ENCODE assay signal across 15 cellular contexts in the genomic region with DNA sequence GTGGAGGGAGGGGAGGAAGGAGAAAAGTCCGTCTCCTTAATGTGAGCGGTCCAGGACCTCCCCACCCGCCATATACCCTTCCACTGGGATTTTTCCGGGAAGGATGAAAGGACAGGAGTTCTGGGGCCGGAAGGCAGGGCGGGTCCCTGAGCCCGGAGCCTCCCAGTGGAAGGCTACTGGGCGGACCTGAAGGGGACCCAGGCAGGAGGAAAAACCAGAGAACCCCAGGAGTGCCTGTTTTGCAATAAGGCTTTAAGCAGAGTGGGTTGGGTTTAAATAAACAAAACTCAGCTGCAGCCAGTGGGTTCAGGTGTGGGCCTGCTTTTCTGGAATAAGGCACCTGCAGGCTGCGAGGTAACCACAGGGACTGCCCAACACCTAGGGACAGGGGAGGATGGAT. TPM values are rescaled to one million over a fixed set of nuclear protein-coding genes. Genes with fewer than 3 reads are reported as not detected.
DNase-seq lines count a peak whose midpoint lies in the region; ATAC-seq, FAIRE-seq and TF ChIP-seq lines count a peak whose summit lies in the region.
"Had no signal": no experiment of that assay in that cellular context is flagged by ENCODE, and none has a peak within 500 bp of the region (broad histone marks: within the 10 kb centered on the region; RNA-seq: fewer than 3 reads in every experiment).

No MANE protein-coding gene starts in this region.

- H3K27me3 Mint-ChIP-seq in astrocyte (ENCODE audit: low read depth, unreplicated experiment) (peaks cover 2% of the 10 kb centered on the region), immature natural killer cell (ENCODE audit: low read depth in 3 of 3) (peaks cover 8 to 12% (median 11%) of the 10 kb centered on the region in 3 donors)

- H3K4me1 Mint-ChIP-seq in astrocyte (ENCODE audit: low read depth, unreplicated experiment): peaks cover 7% of the 10 kb centered on the region
- H3K4me1 Mint-ChIP-seq in immature natural killer cell: peaks cover 9 to 14% of the 10 kb centered on the region in 2 donors
- peaks cover 11% of the 10 kb centered on the region for H3K4me1 Mint-ChIP-seq in stimulated activated effector memory CD8-positive, alpha-beta T cell treated with anti-CD3 and anti-CD28 coated beads, Interleukin-12 subunit alpha, Interleukin-12 subunit beta, amount 100 ng/mL, for 72 hours

- peak overlapping the region; percentile 61 for H3K4me3 ChIP-seq in astrocyte (ENCODE audit: insufficient read depth, low read depth, low read length)

- H3K27ac ChIP-seq in astrocyte (ENCODE audit: low read depth, low read length): no peak overlapping the region
- H3K27ac ChIP-seq: cardiac muscle cell, VCaP had no signal

- peak overlapping the region; percentile 62 for H2AFZ ChIP-seq in astrocyte (ENCODE audit: low read depth, low read length)

- DNase-seq in NCI-H1417 (lab: John Stamatoyannopoulos, UW) (peak in 2 of 3 experiments; percentile 3 to 4), NCI-H1417 treated with DMSO at 0.1 percent for 48 hours (lab: John Stamatoyannopoulos, UW) (no peak), astrocyte (ENCODE audit: low read depth) (no peak), immature natural killer cell (no peak), NCI-H82 treated with DMSO at 0.1 percent for 48 hours (lab: John Stamatoyannopoulos, UW; ENCODE audit: unreplicated experiment) (no peak)
- no peak for DNase-seq in stimulated activated effector memory CD8-positive, alpha-beta T cell treated with anti-CD3 and anti-CD28 coated beads, Interleukin-12 subunit alpha, Interleukin-12 subunit beta, amount 100 ng/mL, for 72 hours (ENCODE audit: low spot score in 2 of 2)
- DNase-seq: DND-41, SIG-M5 had no signal

- H3K36me3 ChIP-seq in astrocyte (ENCODE audit: insufficient read depth, low read length): no peaks in the 10 kb centered on the region
- H3K36me3 ChIP-seq: cardiac muscle cell had no signal

- H3K36me3 Mint-ChIP-seq in astrocyte (ENCODE audit: low read depth, unreplicated experiment): peaks cover 14% of the 10 kb centered on the region
- H3K36me3 Mint-ChIP-seq in immature natural killer cell: no peaks in the 10 kb centered on the region
- no peaks in the 10 kb centered on the region for H3K36me3 Mint-ChIP-seq in stimulated activated effector memory CD8-positive, alpha-beta T cell treated with anti-CD3 and anti-CD28 coated beads, Interleukin-12 subunit alpha, Interleukin-12 subunit beta, amount 100 ng/mL, for 72 hours

- peak overlapping the region; percentile 85 for H3K4me2 ChIP-seq in astrocyte (ENCODE audit: low read length)

- peaks cover 22% of the 10 kb centered on the region for H4K20me1 ChIP-seq in astrocyte (ENCODE audit: insufficient read depth, low read length)

- peaks cover 9% of the 10 kb centered on the region for H3K9me3 Mint-ChIP-seq in astrocyte (ENCODE audit: unreplicated experiment)
- no peaks in the 10 kb centered on the region for H3K9me3 Mint-ChIP-seq in immature natural killer cell
- H3K9me3 Mint-ChIP-seq in stimulated activated effector memory CD8-positive, alpha-beta T cell treated with anti-CD3 and anti-CD28 coated beads, Interleukin-12 subunit alpha, Interleukin-12 subunit beta, amount 100 ng/mL, for 72 hours: no peaks in the 10 kb centered on the region
- H3K9me3 Mint-ChIP-seq: activated T-cell treated with anti-CD3 and anti-CD28 coated beads, Interleukin-2, amount 50 U/mL, for 24 hours had no signal

- H3K4me3 Mint-ChIP-seq in astrocyte (ENCODE audit: unreplicated experiment) (peak overlapping the region; percentile 93), immature natural killer cell (peak overlapping the region in 3 of 5 donors; percentile 59 to 68 (median 64))
- H3K4me3 Mint-ChIP-seq in stimulated activated effector memory CD8-positive, alpha-beta T cell treated with anti-CD3 and anti-CD28 coated beads, Interleukin-12 subunit alpha, Interleukin-12 subunit beta, amount 100 ng/mL, for 72 hours: peak overlapping the region; percentile 60

- peaks cover 16% of the 10 kb centered on the region for H3K79me2 ChIP-seq in astrocyte (ENCODE audit: insufficient read depth, low read length)

- H3K27ac Mint-ChIP-seq in astrocyte (ENCODE audit: unreplicated experiment) (no peak overlapping the region), immature natural killer cell (no peak overlapping the region)
- H3K27ac Mint-ChIP-seq in stimulated activated effector memory CD8-positive, alpha-beta T cell treated with anti-CD3 and anti-CD28 coated beads, Interleukin-12 subunit alpha, Interleukin-12 subunit beta, amount 100 ng/mL, for 72 hours: no peak overlapping the region
- H3K27ac Mint-ChIP-seq: activated T-cell treated with anti-CD3 and anti-CD28 coated beads, Interleukin-2, amount 50 U/mL, for 24 hours had no signal

- TF ChIP-seq CTCF in astrocyte (IDR thresholded peaks at IDR 0.05; ENCODE audit: insufficient read depth, low read depth, low read length): no peak

- H3K27me3 ChIP-seq in astrocyte (ENCODE audit: insufficient read depth, low read length): no peaks in the 10 kb centered on the region

- H3K9ac ChIP-seq in astrocyte (ENCODE audit: low read length): peak overlapping the region; percentile 64

- H3K9me3 ChIP-seq in astrocyte (ENCODE audit: insufficient read depth, low read depth, low read length): peaks cover 17% of the 10 kb centered on the region

- FAIRE-seq in astrocyte (lab: Jason Lieb, UNC): no peak
- FAIRE-seq: A204.1, GM12892 had no signal

- no peak for ATAC-seq in stimulated activated effector memory CD8-positive, alpha-beta T cell treated with anti-CD3 and anti-CD28 coated beads, Interleukin-12 subunit alpha, Interleukin-12 subunit beta, amount 100 ng/mL, for 72 hours
- ATAC-seq in HG03175 (IDR thresholded peaks at IDR 0.05; ENCODE audit: unreplicated experiment): no peak
- no peak for ATAC-seq in HG03571 (IDR thresholded peaks at IDR 0.05; ENCODE audit: unreplicated experiment)

- peaks cover 14% of the 10 kb centered on the region for H3K4me1 ChIP-seq in astrocyte (ENCODE audit: insufficient read depth, low read length)

RNA-seq across cellular contexts. Expression of gene CELSR1, which starts 1.7 kb away (rescaled TPM):
- 27.6 and 38.5 TPM in 2 replicates for total RNA-seq in astrocyte
- polyA plus RNA-seq in immature natural killer cell: 1 to 10 TPM in 2 of 3 donors, under 1 TPM in 1; 0.24 to 1.6 (median 1.2) TPM

Comparison
In these comparisons a context has a peak if more than half of its experiments do, and no peak if none do; other contexts are left out.
1. DNase-seq: peak in NCI-H1417 (2 of 3); none in NCI-H1417 treated with DMSO at 0.1 percent for 48 hours (single experiment), astrocyte (single experiment), immature natural killer cell (0 of 3), stimulated activated effector memory CD8-positive, alpha-beta T cell treated with anti-CD3 and anti-CD28 coated beads, Interleukin-12 subunit alpha, Interleukin-12 subunit beta, amount 100 ng/mL, for 72 hours (0 of 2) and NCI-H82 treated with DMSO at 0.1 percent for 48 hours (single experiment).
2. Peak in every context shown above with its lines, with median percentiles within 50 percentile points of each other: H3K4me3 Mint-ChIP-seq.